In genomic region chr3:127720161-127720823, GRCh38 we compare ENCODE assay signal across 18 cellular contexts. TPM values are rescaled to one million over a fixed set of nuclear protein-coding genes. Genes with fewer than 3 reads are reported as not detected.
DNase-seq lines count a peak whose midpoint lies in the region; ATAC-seq, FAIRE-seq and TF ChIP-seq lines count a peak whose summit lies in the region.
"Had no signal": no experiment of that assay in that cellular context is flagged by ENCODE, and none has a peak within 500 bp of the region (broad histone marks: within the 10 kb centered on the region; RNA-seq: fewer than 3 reads in every experiment).

No MANE protein-coding gene starts in this region.

- no peak for FAIRE-seq in HepG2 (lab: Jason Lieb, UNC)
- FAIRE-seq: D721Med, GM12892, H1 had no signal

- H3K36me3 ChIP-seq in left ventricle myocardium inferior (peaks cover 46% of the 10 kb centered on the region), right atrium auricular region (peaks cover 18% of the 10 kb centered on the region), HepG2 (replicated peaks in 1 of 2; ENCODE audit: control insufficient read depth in 1 of 2, insufficient read depth in 2 of 2, low read length in 2 of 2) (no peaks in the 10 kb centered on the region), brain microvascular endothelial cell (replicated peaks) (no peaks in the 10 kb centered on the region)
- H3K36me3 ChIP-seq: HAP-1 had no signal

- H3K36me3 Mint-ChIP-seq in effector memory CD8-positive, alpha-beta T cell (ENCODE audit: insufficient read depth): peaks cover 4% of the 10 kb centered on the region
- H3K36me3 Mint-ChIP-seq in stimulated activated memory B cell treated with anti-CD40 and anti-IgM and Interleukin-4, amounts not matched to agents 10 μg/mL and 1 μg/mL and 100 μg/mL, for 72 hours: peaks cover 59% of the 10 kb centered on the region
- H3K36me3 Mint-ChIP-seq: CD8-positive, alpha-beta T cell had no signal

- no peak for TF ChIP-seq EP300 in HepG2 (IDR thresholded peaks at IDR 0.05; ENCODE audit: low read depth in 2 of 2, low read length in 2 of 2)
- TF ChIP-seq EP300 in HepG2 (CRISPR knock-in tag; IDR thresholded peaks at IDR 0.05; ENCODE audit: borderline replicate concordance): no peak

- H3K9me3 ChIP-seq in left ventricle myocardium inferior (replicated peaks) (no peaks in the 10 kb centered on the region), right atrium auricular region (no peaks in the 10 kb centered on the region), HepG2 (ENCODE audit: low read length) (no peaks in the 10 kb centered on the region)
- H3K9me3 ChIP-seq: HAP-1 had no signal

- H3K27me3 Mint-ChIP-seq in effector memory CD8-positive, alpha-beta T cell: peaks cover 20 to 37% of the 10 kb centered on the region in 2 donors
- no peaks in the 10 kb centered on the region for H3K27me3 Mint-ChIP-seq in stimulated activated memory B cell treated with anti-CD40 and anti-IgM and Interleukin-4, amounts not matched to agents 10 μg/mL and 1 μg/mL and 100 μg/mL, for 72 hours
- H3K27me3 Mint-ChIP-seq: B cell had no signal

- WGBS in HepG2 (ENCODE audit: low lambda C conversion rate): 56% methylated on average over 11 of the region's 15 CpGs

- H3K27ac ChIP-seq in left ventricle myocardium inferior (replicated peaks) (peak overlapping the region; percentile 96), right atrium auricular region (no peak overlapping the region), HepG2 (ENCODE audit: extremely low read length, insufficient read depth, low read length) (no peak overlapping the region), brain microvascular endothelial cell (no peak overlapping the region)
- H3K27ac ChIP-seq: C4-2B had no signal

- no peak overlapping the region for H3K4me3 ChIP-seq in left ventricle myocardium inferior
- no peak overlapping the region for H3K4me3 ChIP-seq in right atrium auricular region
- no peak overlapping the region for H3K4me3 ChIP-seq in HepG2 (replicated peaks in 1 of 3; ENCODE audit: insufficient read depth in 1 of 3, low read depth in 2 of 3, low read length in 3 of 3)
- no peak overlapping the region for H3K4me3 ChIP-seq in brain microvascular endothelial cell (ENCODE audit: low read depth, low read length)
- H3K4me3 ChIP-seq: HAP-1 had no signal

- no peak for TF ChIP-seq CTCF in left ventricle myocardium inferior (IDR thresholded peaks at IDR 0.05; ENCODE audit: borderline replicate concordance)
- TF ChIP-seq CTCF in right atrium auricular region (IDR thresholded peaks at IDR 0.05): no peak
- TF ChIP-seq CTCF in HepG2 (CRISPR knock-in tag; IDR thresholded peaks at IDR 0.05): no peak
- TF ChIP-seq CTCF in brain microvascular endothelial cell (IDR thresholded peaks at IDR 0.05; ENCODE audit: low read depth, low read length, missing control alignments): no peak

- H3K79me2 ChIP-seq in HepG2 (ENCODE audit: insufficient read depth, low read length): no peaks in the 10 kb centered on the region

- POLR2A ChIA-PET in HepG2 (lab: Yijun Ruan, JAX): no interaction called here

- no peaks in the 10 kb centered on the region for H4K20me1 ChIP-seq in HepG2 (ENCODE audit: insufficient read depth, low read length)

- CTCF ChIA-PET in HepG2 (lab: Yijun Ruan, JAX; ENCODE audit: low intra/inter-chr PET ratio, low total read pairs): no interaction called here

- TF ChIP-seq POLR2A in HepG2 (IDR thresholded peaks at IDR 0.05; ENCODE audit: insufficient read depth in 1 of 2, low read depth in 2 of 2, low read length in 2 of 2): no peak

- H3K9me3 Mint-ChIP-seq in effector memory CD8-positive, alpha-beta T cell: no peaks in the 10 kb centered on the region
- peaks cover 3% of the 10 kb centered on the region for H3K9me3 Mint-ChIP-seq in stimulated activated memory B cell treated with anti-CD40 and anti-IgM and Interleukin-4, amounts not matched to agents 10 μg/mL and 1 μg/mL and 100 μg/mL, for 72 hours
- H3K9me3 Mint-ChIP-seq: CD8-positive, alpha-beta T cell had no signal

- no peak overlapping the region for H3K9ac ChIP-seq in HepG2 (ENCODE audit: insufficient read depth, low read depth, low read length)

- no peak overlapping the region for H3K27ac Mint-ChIP-seq in effector memory CD8-positive, alpha-beta T cell
- no peak overlapping the region for H3K27ac Mint-ChIP-seq in stimulated activated memory B cell treated with anti-CD40 and anti-IgM and Interleukin-4, amounts not matched to agents 10 μg/mL and 1 μg/mL and 100 μg/mL, for 72 hours
- H3K27ac Mint-ChIP-seq: B cell; CD8-positive, alpha-beta T cell had no signal

- no peak overlapping the region for H3K4me3 Mint-ChIP-seq in effector memory CD8-positive, alpha-beta T cell
- no peak overlapping the region for H3K4me3 Mint-ChIP-seq in stimulated activated memory B cell treated with anti-CD40 and anti-IgM and Interleukin-4, amounts not matched to agents 10 μg/mL and 1 μg/mL and 100 μg/mL, for 72 hours
- H3K4me3 Mint-ChIP-seq: B cell; CD8-positive, alpha-beta T cell had no signal

- no TSS peak for BruUV-seq in HepG2 (replicated peaks; lab: Mats Ljungman, UMichigan)

- intact Hi-C loops in left ventricle myocardium inferior (cut with micrococcal nuclease): no loop called here
- intact Hi-C loops in HepG2 (cut with micrococcal nuclease; ENCODE audit: unreplicated experiment): no loop called here
- intact Hi-C loops in sciatic nerve (cut with DNase I): no loop called here

- H3K27me3 ChIP-seq in left ventricle myocardium inferior (ENCODE audit: low read depth): no peaks in the 10 kb centered on the region
- H3K27me3 ChIP-seq in right atrium auricular region: no peaks in the 10 kb centered on the region
- H3K27me3 ChIP-seq in HepG2 (ENCODE audit: control insufficient read depth in 1 of 2, insufficient read depth in 2 of 2, low read length in 2 of 2): peaks cover 2 to 50% of the 10 kb centered on the region in 2 experiments; a peak in 4 of 5 replicates
- H3K27me3 ChIP-seq in brain microvascular endothelial cell (replicated peaks): no peaks in the 10 kb centered on the region

- peaks cover 94% of the 10 kb centered on the region for H3K4me1 ChIP-seq in left ventricle myocardium inferior
- H3K4me1 ChIP-seq in right atrium auricular region: peaks cover 0 to 63% of the 10 kb centered on the region in 2 donors
- no peaks in the 10 kb centered on the region for H3K4me1 ChIP-seq in HepG2 (ENCODE audit: insufficient read depth, low read length)
- H3K4me1 ChIP-seq: HAP-1 had no signal

- no peak for DNase-seq in left ventricle myocardium inferior
- DNase-seq in right atrium auricular region (ENCODE audit: low spot score): no peak
- no peak for DNase-seq in HepG2 (ENCODE audit: low spot score)
- DNase-seq in sciatic nerve (ENCODE audit: low spot score): peak; percentile 49
- no peak for DNase-seq in effector memory CD8-positive, alpha-beta T cell
- no peak for DNase-seq in brain microvascular endothelial cell
- no peak for DNase-seq in NCI-H510A treated with DMSO at 0.1 percent for 48 hours (lab: John Stamatoyannopoulos, UW)
- DNase-seq: CD8-positive, alpha-beta T cell; COR-L47; DND-41; GDM1 had no signal

- no peaks in the 10 kb centered on the region for H3K4me1 Mint-ChIP-seq in effector memory CD8-positive, alpha-beta T cell (ENCODE audit: low read depth in 2 of 2)
- H3K4me1 Mint-ChIP-seq in stimulated activated memory B cell treated with anti-CD40 and anti-IgM and Interleukin-4, amounts not matched to agents 10 μg/mL and 1 μg/mL and 100 μg/mL, for 72 hours: no peaks in the 10 kb centered on the region
- H3K4me1 Mint-ChIP-seq: B cell had no signal

- TF ChIP-seq RAD21 in HepG2 (CRISPR knock-in tag; IDR thresholded peaks at IDR 0.05): no peak

- H2AFZ ChIP-seq in HepG2 (ENCODE audit: low read length): no peak overlapping the region

- in situ Hi-C loops in HepG2 (cut with HindIII; ENCODE audit: extremely low pct_ligation_motif_present, low pct_unique_long_range_greater_than_20kb): no loop called here
- in situ Hi-C loops in brain microvascular endothelial cell (cut with HindIII; ENCODE audit: low pct_ligation_motif_present, low sequenced_read_pairs): no loop called here

- H3K4me2 ChIP-seq in HepG2 (ENCODE audit: low read depth, low read length): no peak overlapping the region

- no peak for ATAC-seq in HepG2
- no peak for ATAC-seq in sciatic nerve
- no peak for ATAC-seq in effector memory CD8-positive, alpha-beta T cell (replicated peaks)
- no peak for ATAC-seq in stimulated activated memory B cell treated with anti-CD40 and anti-IgM and Interleukin-4, amounts not matched to agents 10 μg/mL and 1 μg/mL and 100 μg/mL, for 72 hours
- ATAC-seq: CD8-positive, alpha-beta T cell had no signal

RNA-seq across cellular contexts. Expression of gene ABTB1, which starts 47.5 kb away (rescaled TPM):
- total RNA-seq in left ventricle myocardium inferior: 29.9 TPM
- 10 to 100 TPM; 14.9 to 16.9 TPM for total RNA-seq in right atrium auricular region
- total RNA-seq in HepG2 (2016; rRNA removed; fragmentation: Illumina TruSeq; extraction: Trizol): 0.24 and 0.42 TPM in 2 replicates
- 0.09 and 0.30 TPM in 2 replicates for total RNA-seq in HepG2 (2016; cell fraction: cytosol; rRNA removed; fragmentation: Illumina TruSeq; extraction: Trizol; ENCODE audit: low read depth)
- total RNA-seq in HepG2 (2016; cell fraction: insoluble cytoplasmic fraction; rRNA removed; fragmentation: Illumina TruSeq; extraction: Trizol): 0.13 and 0.30 TPM in 2 replicates
- total RNA-seq in HepG2 (2016; cell fraction: membrane; rRNA removed; fragmentation: Illumina TruSeq; extraction: Trizol): 0.56 and 0.72 TPM in 2 replicates
- 1.0 and 2.3 TPM in 2 replicates for total RNA-seq in HepG2 (2016; cell fraction: nucleus; rRNA removed; fragmentation: Illumina TruSeq; extraction: Trizol)
- polyA plus RNA-seq in HepG2 (2011; rRNA removed): 14.5 and 17.9 TPM in 2 replicates
- polyA plus RNA-seq in HepG2 (2011; cell fraction: cytosol; rRNA removed): 12.3 and 15.2 TPM in 2 replicates
- polyA plus RNA-seq in HepG2 (2011; cell fraction: nucleus; rRNA removed): 97.1 and 99.3 TPM in 2 replicates
- 7.0 and 10.3 TPM in 2 replicates for polyA plus RNA-seq in HepG2 (2012)
- 0.44 and 0.71 TPM in 2 replicates for polyA plus RNA-seq in HepG2 (2016; cell fraction: cytosol; fragmentation: Illumina TruSeq; extraction: Trizol; ENCODE audit: low read depth)
- 0.98 and 1.0 TPM in 2 replicates for polyA plus RNA-seq in HepG2 (2016; cell fraction: insoluble cytoplasmic fraction; fragmentation: Illumina TruSeq; extraction: Trizol; ENCODE audit: low read depth)
- 0.39 and 0.88 TPM in 2 replicates for polyA plus RNA-seq in HepG2 (2016; cell fraction: membrane; fragmentation: Illumina TruSeq; extraction: Trizol; ENCODE audit: low read depth)
- 2.9 and 3.4 TPM in 2 replicates for polyA plus RNA-seq in HepG2 (2016; cell fraction: nucleus; fragmentation: Illumina TruSeq; extraction: Trizol; ENCODE audit: insufficient read depth, low read depth)
- polyA minus RNA-seq in HepG2 (2011; rRNA and poly(A)+ RNA removed; ENCODE audit: low replicate concordance): 33.1 and 57.2 TPM in 2 replicates
- 6.9 and 10.2 TPM in 2 replicates for polyA minus RNA-seq in HepG2 (2011; cell fraction: cytosol; rRNA and poly(A)+ RNA removed)
- 15.7 and 18.6 TPM in 2 replicates for polyA minus RNA-seq in HepG2 (2011; cell fraction: nucleus; rRNA and poly(A)+ RNA removed)
- total RNA-seq in sciatic nerve: 98.8 TPM
